In the genomic region with DNA sequence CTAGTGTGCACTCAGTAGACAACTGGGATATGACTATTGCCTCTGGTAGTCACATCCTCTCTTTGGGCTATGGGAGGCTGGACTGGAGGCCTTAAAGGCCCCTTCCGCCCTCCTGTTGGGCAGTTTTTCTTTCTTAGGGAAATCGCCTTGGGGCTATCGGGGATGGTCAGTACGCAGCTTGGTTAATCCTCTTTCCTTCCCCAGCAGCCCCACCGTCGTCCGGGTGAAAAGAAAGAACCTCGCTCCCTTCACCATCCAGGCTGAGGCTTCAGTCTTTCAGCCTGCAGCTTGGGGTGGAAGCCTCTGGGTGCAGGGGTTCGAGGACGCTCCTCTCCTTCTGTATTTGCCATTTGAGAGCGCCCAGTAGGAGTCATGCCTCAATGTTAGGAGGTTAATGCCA, we compare ENCODE assay signal across 8 cellular contexts. TPM values are rescaled to one million over a fixed set of nuclear protein-coding genes. Genes with fewer than 3 reads are reported as not detected.
DNase-seq lines count a peak whose midpoint lies in the region; ATAC-seq and TF ChIP-seq lines count a peak whose summit lies in the region.

No MANE protein-coding gene starts in this region.

- peak overlapping the region; percentile 85 to 92 for H3K4me3 ChIP-seq in CD4-positive, alpha-beta memory T cell (ENCODE audit: low read length in 2 of 2)
- peak overlapping the region; percentile 84 for H3K4me3 ChIP-seq in OCI-LY1 (ENCODE audit: low read depth, low read length, poor library complexity, severe bottlenecking)
- peak overlapping the region; percentile 83 for H3K4me3 ChIP-seq in neuron (ENCODE audit: low read length)

- no peaks in the 10 kb centered on the region for H3K27me3 ChIP-seq in CD4-positive, alpha-beta memory T cell (ENCODE audit: insufficient read depth, low read length)
- H3K27me3 ChIP-seq in OCI-LY1 (ENCODE audit: insufficient read depth, low read length), result no peaks in the 10 kb centered on the region
- H3K27me3 ChIP-seq in neuron (ENCODE audit: insufficient read depth, low read length), result peaks cover 8% of the 10 kb centered on the region

- peak overlapping the region; percentile 91 to 100 (median 99) for H3K4me3 Mint-ChIP-seq in CD4-positive, alpha-beta memory T cell
- peak overlapping the region; percentile 91 to 97 for H3K4me3 Mint-ChIP-seq in effector memory CD8-positive, alpha-beta T cell

- H3K36me3 ChIP-seq in CD4-positive, alpha-beta memory T cell (ENCODE audit: insufficient read depth, low read length), result peaks cover 6% of the 10 kb centered on the region
- H3K36me3 ChIP-seq in OCI-LY1 (ENCODE audit: insufficient read depth, low read length), result peaks cover 29% of the 10 kb centered on the region
- no peaks in the 10 kb centered on the region for H3K36me3 ChIP-seq in neuron (ENCODE audit: insufficient read depth, low read length)

- no peak for ATAC-seq in effector memory CD8-positive, alpha-beta T cell (replicated peaks)

- peak overlapping the region; percentile 84; the same call in 1 of the 2 replicates for H3K9ac ChIP-seq in OCI-LY1 (ENCODE audit: low read length)

- no peaks in the 10 kb centered on the region for H3F3A ChIP-seq in OCI-LY1 (ENCODE audit: insufficient read depth, low read length)

- POLR2A ChIA-PET in CD4-positive, alpha-beta memory T cell (lab: Charles Lee; ENCODE audit: partially characterized antibody), result interaction anchor here (0.5 to 5.9 kb wide), 8 partner anchors 9 to 210 kb away, joined by 3 to 136 read pairs (median 20); a partner anchor contains a TSS

- H3K79me2 ChIP-seq in OCI-LY1 (ENCODE audit: insufficient read depth, low read length), result peaks cover 32% of the 10 kb centered on the region

- peak overlapping the region; percentile 89 to 98 (median 95) for H3K27ac Mint-ChIP-seq in CD4-positive, alpha-beta memory T cell
- H3K27ac Mint-ChIP-seq in effector memory CD8-positive, alpha-beta T cell, result peak overlapping the region; percentile 95 to 96

- H3K4me1 Mint-ChIP-seq in CD4-positive, alpha-beta memory T cell, result peaks cover 16 to 48% (median 30%) of the 10 kb centered on the region in 4 donors
- peaks cover 30 to 32% of the 10 kb centered on the region in 2 donors for H3K4me1 Mint-ChIP-seq in effector memory CD8-positive, alpha-beta T cell (ENCODE audit: low read depth in 2 of 2)

- H3K36me3 Mint-ChIP-seq in CD4-positive, alpha-beta memory T cell, result peaks cover 22 to 37% of the 10 kb centered on the region in 2 donors
- H3K36me3 Mint-ChIP-seq in effector memory CD8-positive, alpha-beta T cell (ENCODE audit: insufficient read depth), result peaks cover 34% of the 10 kb centered on the region

- H3K27ac ChIP-seq in CD4-positive, alpha-beta memory T cell (ENCODE audit: low read depth, low read length), result peak overlapping the region; percentile 81
- H3K27ac ChIP-seq in OCI-LY1 (ENCODE audit: low read depth, low read length, poor library complexity, severe bottlenecking), result peak overlapping the region; percentile 87

- TF ChIP-seq CTCF in OCI-LY1 (IDR thresholded peaks at IDR 0.05; ENCODE audit: low read length), result no peak

- H3K4me1 ChIP-seq in CD4-positive, alpha-beta memory T cell (ENCODE audit: insufficient read depth, low read length), result peaks cover 31% of the 10 kb centered on the region
- peaks cover 29% of the 10 kb centered on the region for H3K4me1 ChIP-seq in OCI-LY1 (ENCODE audit: insufficient read depth, low read length, severe bottlenecking)
- H3K4me1 ChIP-seq in neuron (ENCODE audit: insufficient read depth, low read length), result peaks cover 20% of the 10 kb centered on the region

- H3K9me2 ChIP-seq in OCI-LY1 (ENCODE audit: low read depth, low read length), result no peaks in the 10 kb centered on the region

- no peaks in the 10 kb centered on the region for H4K20me1 ChIP-seq in OCI-LY1 (ENCODE audit: insufficient read depth, low read length)

- peak overlapping the region; percentile 76 for H3K4me2 ChIP-seq in OCI-LY1 (ENCODE audit: low read length)

- intact Hi-C loops in CD4-positive, alpha-beta memory T cell (cut with micrococcal nuclease), result loop anchor here (2.0 to 5.0 kb wide), 4 partner anchors 29 to 238 kb away; no protein-coding TSS in a partner anchor

- H3K27me3 Mint-ChIP-seq in CD4-positive, alpha-beta memory T cell, result no peaks in the 10 kb centered on the region
- no peaks in the 10 kb centered on the region for H3K27me3 Mint-ChIP-seq in effector memory CD8-positive, alpha-beta T cell

- H3K9me3 ChIP-seq in CD4-positive, alpha-beta memory T cell (ENCODE audit: control insufficient read depth in 1 of 2, low read length in 2 of 2), result no peaks in the 10 kb centered on the region
- H3K9me3 ChIP-seq in OCI-LY1 (ENCODE audit: low read length), result no peaks in the 10 kb centered on the region
- no peaks in the 10 kb centered on the region for H3K9me3 ChIP-seq in neuron (ENCODE audit: low read length)

- H2AFZ ChIP-seq in OCI-LY1 (ENCODE audit: low read length) (no peak overlapping the region), neuron (ENCODE audit: low read depth, low read length) (peak overlapping the region; percentile 99)

- CTCF ChIA-PET in CD4-positive, alpha-beta memory T cell (lab: Charles Lee; ENCODE audit: partially characterized antibody), result interaction anchor here (0.7 to 12.6 kb wide), 4 partner anchors 13 to 183 kb away, joined by 4 to 184 read pairs (median 36); no protein-coding TSS in a partner anchor

- DNase-seq in CD4-positive, alpha-beta memory T cell, result no peak
- no peak for DNase-seq in effector memory CD8-positive, alpha-beta T cell
- DNase-seq in Kasumi-1 (lab: John Stamatoyannopoulos, UW) (no peak), cerebellum (ENCODE audit: low spot score) (no peak), NCI-H1048 (lab: John Stamatoyannopoulos, UW) (no peak)
- no peak for DNase-seq in NK-92 treated with Interleukin-12 subunit alpha and Interleukin-12 subunit beta, amount 100 ng/mL, for 24 hours (lab: John Stamatoyannopoulos, UW)

- H3K9me3 Mint-ChIP-seq in CD4-positive, alpha-beta memory T cell, result peaks cover 0 to 4% (median 0%) of the 10 kb centered on the region in 8 donors
- no peaks in the 10 kb centered on the region for H3K9me3 Mint-ChIP-seq in effector memory CD8-positive, alpha-beta T cell

RNA-seq across cellular contexts. Expression of a gene that starts 0.7 kb away (rescaled TPM):
- total RNA-seq in CD4-positive, alpha-beta memory T cell, result 100 to 1,000 TPM; 222 to 232 TPM
- 100 to 1,000 TPM; 165 to 172 TPM for polyA plus RNA-seq in CD4-positive, alpha-beta memory T cell
- 32.5 TPM for total RNA-seq in cerebellum
